19 cellular contexts compared by ENCODE assay signal in genomic region chr4:187711586-187711985, GRCh38.
DNase-seq lines count a peak whose midpoint lies in the region; ATAC-seq and TF ChIP-seq lines count a peak whose summit lies in the region.
"Had no signal": no experiment of that assay in that cellular context is flagged by ENCODE, and none has a peak within 500 bp of the region (broad histone marks: within the 10 kb centered on the region; RNA-seq: fewer than 3 reads in every experiment).

No MANE protein-coding gene starts in this region.

- DNase-seq in MCF 10A (ENCODE audit: unreplicated experiment) (peak; percentile 5), mammary epithelial cell (no peak), LHCN-M2 (ENCODE audit: low read depth) (peak; percentile 13), OCI-M1 (lab: John Stamatoyannopoulos, UW) (peak; percentile 41), HuH-7.5 (ENCODE audit: low spot score) (no peak), C1 segment of cervical spinal cord (lab: John Stamatoyannopoulos, UW) (no peak), left lung (no peak)
- no peak for DNase-seq in stimulated activated effector memory CD8-positive, alpha-beta T cell treated with anti-CD3 and anti-CD28 coated beads, Interleukin-12 subunit alpha, Interleukin-12 subunit beta, amount 100 ng/mL, for 72 hours (ENCODE audit: low spot score in 2 of 2)
- DNase-seq: CD4-positive, alpha-beta T cell; CD8-positive, alpha-beta memory T cell; DMS 273 treated with DMSO at 0.1 percent for 48 hours; DMS79; GF-D8; HCEC 1CT had no signal

- TF ChIP-seq CTCF in MCF 10A (IDR thresholded peaks at IDR 0.05; ENCODE audit: unreplicated experiment) (no peak), mammary epithelial cell (conservative IDR thresholded peaks at IDR 0.05 in 1 of 2, IDR thresholded peaks at IDR 0.05 in 1 of 2; ENCODE audit: extremely low read depth in 1 of 2, insufficient read depth in 1 of 2, low read depth in 1 of 2, low read length in 2 of 2) (no peak), left lung (IDR thresholded peaks at IDR 0.05) (no peak)

- no peaks in the 10 kb centered on the region for H3K79me2 ChIP-seq in mammary epithelial cell (ENCODE audit: insufficient read depth, low read length)

- peak; percentile 21 for ATAC-seq in stimulated activated effector memory CD8-positive, alpha-beta T cell treated with anti-CD3 and anti-CD28 coated beads, Interleukin-12 subunit alpha, Interleukin-12 subunit beta, amount 100 ng/mL, for 72 hours
- no peak for ATAC-seq in left lung
- ATAC-seq: GM23338 had no signal

- H3K27me3 ChIP-seq in mammary epithelial cell (ENCODE audit: insufficient read depth, low read length) (no peaks in the 10 kb centered on the region), left lung (no peaks in the 10 kb centered on the region)
- H3K27me3 ChIP-seq: BLaER1 had no signal

- H3K27ac ChIP-seq in mammary epithelial cell (ENCODE audit: insufficient read depth, low read depth, low read length) (no peak overlapping the region), left lung (no peak overlapping the region)
- H3K27ac ChIP-seq: 22Rv1, BLaER1 had no signal

- in situ Hi-C loops in mammary epithelial cell (cut with MboI; ENCODE audit: low sequenced_read_pairs in 2 of 2): no loop called here

- H3K4me1 Mint-ChIP-seq in MCF 10A (ENCODE audit: insufficient read depth, unreplicated experiment): no peaks in the 10 kb centered on the region
- no peaks in the 10 kb centered on the region for H3K4me1 Mint-ChIP-seq in stimulated activated effector memory CD8-positive, alpha-beta T cell treated with anti-CD3 and anti-CD28 coated beads, Interleukin-12 subunit alpha, Interleukin-12 subunit beta, amount 100 ng/mL, for 72 hours
- H3K4me1 Mint-ChIP-seq: B cell; CD14-positive monocyte; CD8-positive, alpha-beta memory T cell; GM23338 had no signal

- peaks cover 2% of the 10 kb centered on the region for H3K9me3 ChIP-seq in mammary epithelial cell (replicated peaks; ENCODE audit: insufficient read depth, low read length)
- H3K9me3 ChIP-seq in left lung: peaks cover 0 to 24% of the 10 kb centered on the region in 2 donors

- H3K4me1 ChIP-seq in mammary epithelial cell (ENCODE audit: insufficient read depth, low read length): no peaks in the 10 kb centered on the region
- no peaks in the 10 kb centered on the region for H3K4me1 ChIP-seq in left lung
- H3K4me1 ChIP-seq: BLaER1 had no signal

- dilution Hi-C loops in mammary epithelial cell (cut with HindIII; ENCODE audit: low sequenced_read_pairs): no loop called here

- no peak overlapping the region for H3K4me3 Mint-ChIP-seq in MCF 10A (ENCODE audit: unreplicated experiment)
- no peak overlapping the region for H3K4me3 Mint-ChIP-seq in stimulated activated effector memory CD8-positive, alpha-beta T cell treated with anti-CD3 and anti-CD28 coated beads, Interleukin-12 subunit alpha, Interleukin-12 subunit beta, amount 100 ng/mL, for 72 hours
- H3K4me3 Mint-ChIP-seq: B cell; CD14-positive monocyte; CD4-positive, alpha-beta T cell; CD8-positive, alpha-beta memory T cell; GM23338 had no signal

- H2AFZ ChIP-seq in mammary epithelial cell (ENCODE audit: low read depth, low read length): no peak overlapping the region
- H2AFZ ChIP-seq: GM23338 had no signal

- H3K9ac ChIP-seq in mammary epithelial cell (ENCODE audit: insufficient read depth, low read length): no peak overlapping the region
- H3K9ac ChIP-seq: BLaER1 had no signal

- H3K27ac Mint-ChIP-seq in MCF 10A (ENCODE audit: low read depth, unreplicated experiment): no peak overlapping the region
- no peak overlapping the region for H3K27ac Mint-ChIP-seq in stimulated activated effector memory CD8-positive, alpha-beta T cell treated with anti-CD3 and anti-CD28 coated beads, Interleukin-12 subunit alpha, Interleukin-12 subunit beta, amount 100 ng/mL, for 72 hours
- H3K27ac Mint-ChIP-seq: B cell; CD14-positive monocyte; CD4-positive, alpha-beta T cell; CD8-positive, alpha-beta memory T cell; GM23338 had no signal

- CTCF ChIA-PET in MCF 10A (lab: Yijun Ruan, JAX): interaction anchor here (1.0 kb wide), 1 partner anchor 114 kb away, joined by 3 read pairs; no protein-coding TSS in a partner anchor
- CTCF ChIA-PET in mammary epithelial cell (lab: Charles Lee; ENCODE audit: low non-redundant PET): no interaction called here

- H3K4me2 ChIP-seq in mammary epithelial cell (ENCODE audit: insufficient read depth, low read depth, low read length): no peak overlapping the region
- H3K4me2 ChIP-seq: BLaER1, GM23338 had no signal

- POLR2A ChIA-PET in MCF 10A (lab: Yijun Ruan, JAX): no interaction called here

- H4K20me1 ChIP-seq in mammary epithelial cell (ENCODE audit: insufficient read depth, low read length): no peaks in the 10 kb centered on the region
- H4K20me1 ChIP-seq: BLaER1 had no signal

- BruUV-seq in MCF 10A (replicated peaks; lab: Mats Ljungman, UMichigan): no TSS peak
- no TSS peak for BruUV-seq in mammary epithelial cell (replicated peaks; lab: Mats Ljungman, UMichigan)

- 73% methylated on average over 3 of the region's 3 CpGs for WGBS in mammary epithelial cell (ENCODE audit: low coverage, missing lambda C conversion rate)

- H3K27me3 Mint-ChIP-seq in MCF 10A (ENCODE audit: insufficient read depth, unreplicated experiment): no peaks in the 10 kb centered on the region
- H3K27me3 Mint-ChIP-seq: B cell; CD4-positive, alpha-beta T cell; CD8-positive, alpha-beta memory T cell had no signal

- H3K4me3 ChIP-seq in mammary epithelial cell (replicated peaks in 1 of 3; ENCODE audit: insufficient read depth in 1 of 3, low read depth in 2 of 3, low read length in 3 of 3) (no peak overlapping the region), left lung (no peak overlapping the region)
- H3K4me3 ChIP-seq: BLaER1, GM23338 had no signal

- intact Hi-C loops in MCF 10A (cut with micrococcal nuclease): no loop called here
- intact Hi-C loops in mammary epithelial cell (cut with micrococcal nuclease): no loop called here
- intact Hi-C loops in left lung (cut with DNase I): no loop called here

- H3K9me3 Mint-ChIP-seq in MCF 10A (ENCODE audit: unreplicated experiment): peaks cover 9% of the 10 kb centered on the region
- H3K9me3 Mint-ChIP-seq in stimulated activated effector memory CD8-positive, alpha-beta T cell treated with anti-CD3 and anti-CD28 coated beads, Interleukin-12 subunit alpha, Interleukin-12 subunit beta, amount 100 ng/mL, for 72 hours: peaks cover 16% of the 10 kb centered on the region

- H3K36me3 ChIP-seq in mammary epithelial cell (ENCODE audit: insufficient read depth, low read length): no peaks in the 10 kb centered on the region
- H3K36me3 ChIP-seq in left lung: no peaks in the 10 kb centered on the region
- H3K36me3 ChIP-seq: BLaER1 had no signal

- no peaks in the 10 kb centered on the region for H3K36me3 Mint-ChIP-seq in MCF 10A (ENCODE audit: insufficient read depth, unreplicated experiment)
- H3K36me3 Mint-ChIP-seq in stimulated activated effector memory CD8-positive, alpha-beta T cell treated with anti-CD3 and anti-CD28 coated beads, Interleukin-12 subunit alpha, Interleukin-12 subunit beta, amount 100 ng/mL, for 72 hours: no peaks in the 10 kb centered on the region
- H3K36me3 Mint-ChIP-seq: CD14-positive monocyte; CD8-positive, alpha-beta memory T cell had no signal

Comparison
In these comparisons a context has a peak if more than half of its experiments do, and no peak if none do; other contexts are left out.
1. DNase-seq: peak in MCF 10A (single experiment), LHCN-M2 (single experiment) and OCI-M1 (single experiment); none in mammary epithelial cell (single experiment), stimulated activated effector memory CD8-positive, alpha-beta T cell treated with anti-CD3 and anti-CD28 coated beads, Interleukin-12 subunit alpha, Interleukin-12 subunit beta, amount 100 ng/mL, for 72 hours (0 of 2), HuH-7.5 (single experiment), C1 segment of cervical spinal cord (0 of 14) and left lung (0 of 2).